In the genomic region with DNA sequence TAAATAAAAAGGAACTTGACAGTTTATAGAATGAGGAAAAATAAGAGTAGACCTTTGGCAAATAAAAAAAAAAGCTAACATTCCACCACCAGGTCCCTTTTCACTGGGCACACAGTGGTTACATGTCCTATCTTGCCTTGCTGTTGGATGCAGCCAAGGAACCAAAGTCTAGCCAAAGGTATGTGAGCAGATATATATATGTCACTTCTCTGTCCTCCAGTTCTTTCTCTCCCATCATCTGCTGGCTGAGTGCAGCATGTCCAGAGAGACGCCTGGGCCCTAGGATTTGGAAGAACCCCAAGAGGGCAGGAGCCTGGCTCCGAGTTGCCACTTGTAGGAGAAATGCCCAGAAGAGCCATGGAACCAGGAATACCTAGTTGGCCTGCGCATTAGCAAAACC, we compare ENCODE assay signal across 17 cellular contexts.
"Had no signal": no experiment of that assay in that cellular context is flagged by ENCODE, and none has a peak within 500 bp of the region (broad histone marks: within the 10 kb centered on the region; RNA-seq: fewer than 3 reads in every experiment).

No MANE protein-coding gene starts in this region.

- ATAC-seq: gastrocnemius medialis, left colon, natural killer cell had no signal

- H3K27ac ChIP-seq: coronary artery, gastrocnemius medialis, ovary, stomach, thoracic aorta, transverse colon had no signal

- H3K4me3 ChIP-seq: coronary artery, gastrocnemius medialis, ovary, stomach, thoracic aorta, transverse colon had no signal

- DNase-seq: central memory CD4-positive, alpha-beta T cell; effector CD4-positive, alpha-beta T cell; endodermal cell; gastrocnemius medialis; kidney; left colon; natural killer cell; nucleus accumbens; ovary; small intestine; stimulated activated CD4-positive, alpha-beta T cell treated with anti-CD3 and anti-CD28 coated beads, Interleukin-12 subunit alpha, Interleukin-12 subunit beta, amount 100 ng/mL, for 4 hours; stimulated activated naive CD4-positive, alpha-beta T cell; stomach; substantia nigra; transverse colon had no signal

- H3K9me3 ChIP-seq: gastrocnemius medialis, ovary, stomach, thoracic aorta, transverse colon had no signal

- H3K27me3 ChIP-seq: gastrocnemius medialis, ovary, stomach, transverse colon had no signal

- H3K36me3 ChIP-seq: gastrocnemius medialis, ovary, stomach, thoracic aorta, transverse colon had no signal

- H3K4me1 ChIP-seq: gastrocnemius medialis, stomach, transverse colon had no signal
